Comparison of ENCODE assay signal across 21 cellular contexts in the genomic region with DNA sequence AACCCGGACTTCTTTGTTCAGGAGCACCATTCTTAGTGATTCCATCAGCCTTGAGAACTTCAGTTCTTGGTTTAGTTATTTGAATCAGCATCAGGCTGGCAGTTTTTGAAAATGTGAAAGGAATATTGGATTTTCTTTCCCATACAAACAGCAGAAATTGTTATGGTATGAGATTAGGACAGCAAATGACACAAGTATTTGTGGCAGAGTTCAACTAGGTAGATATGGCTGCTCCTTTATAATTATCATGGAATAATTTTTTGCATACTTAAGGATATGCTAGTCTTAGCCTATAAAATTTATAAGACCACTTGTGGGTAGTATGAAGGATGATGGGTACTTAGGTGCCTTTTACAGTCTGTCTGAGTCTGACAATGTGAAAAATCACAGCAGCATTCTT. TPM values are rescaled to one million over a fixed set of nuclear protein-coding genes. Genes with fewer than 3 reads are reported as not detected.
DNase-seq lines count a peak whose midpoint lies in the region; ATAC-seq and TF ChIP-seq lines count a peak whose summit lies in the region.
"Had no signal": no experiment of that assay in that cellular context is flagged by ENCODE, and none has a peak within 500 bp of the region (broad histone marks: within the 10 kb centered on the region; RNA-seq: fewer than 3 reads in every experiment).

No MANE protein-coding gene starts in this region.

- 91% methylated on average over 1 of the region's 1 CpG for WGBS in right lobe of liver (ENCODE audit: insufficient coverage, low coverage, low lambda C conversion rate, missing lambda C conversion rate)

- H3K27me3 Mint-ChIP-seq in activated CD4-positive, alpha-beta T cell treated with anti-CD3 and anti-CD28 coated beads, Interleukin-2, amount 10 ng/mL, durations not matched to agents 24 days and 14 days: no peaks in the 10 kb centered on the region
- no peaks in the 10 kb centered on the region for H3K27me3 Mint-ChIP-seq in activated B cell treated with CpG ODN at 0.5 μM for 24 hours
- H3K27me3 Mint-ChIP-seq in natural killer cell (ENCODE audit: low read depth in 2 of 2): no peaks in the 10 kb centered on the region
- H3K27me3 Mint-ChIP-seq in MCF 10A (ENCODE audit: insufficient read depth, unreplicated experiment): no peaks in the 10 kb centered on the region
- H3K27me3 Mint-ChIP-seq: IgD-negative memory B cell had no signal

- peaks cover 26% of the 10 kb centered on the region for H3K4me1 Mint-ChIP-seq in activated CD4-positive, alpha-beta T cell treated with anti-CD3 and anti-CD28 coated beads, Interleukin-2, amount 10 ng/mL, durations not matched to agents 24 days and 14 days
- peaks cover 29% of the 10 kb centered on the region for H3K4me1 Mint-ChIP-seq in activated B cell treated with CpG ODN at 0.5 μM for 24 hours
- H3K4me1 Mint-ChIP-seq in natural killer cell: peaks cover 11 to 12% of the 10 kb centered on the region in 2 donors
- H3K4me1 Mint-ChIP-seq in MCF 10A (ENCODE audit: insufficient read depth, unreplicated experiment): no peaks in the 10 kb centered on the region

- peak; percentile 14 for DNase-seq in activated CD4-positive, alpha-beta T cell treated with anti-CD3 and anti-CD28 coated beads, Interleukin-2, amount 10 ng/mL, durations not matched to agents 24 days and 14 days
- no peak for DNase-seq in activated CD4-positive, alpha-beta T cell treated with anti-CD3 and anti-CD28 coated beads for 1 hour
- DNase-seq in ELR (ENCODE audit: low read depth) (peak; percentile 3), activated B cell treated with CpG ODN at 0.5 μM for 24 hours (no peak), natural killer cell (no peak), MCF 10A (ENCODE audit: unreplicated experiment) (no peak), NK-92 (lab: John Stamatoyannopoulos, UW; ENCODE audit: unreplicated experiment) (no peak), right lobe of liver (no peak)
- DNase-seq: ACHN, DMS53, GF-D8, NCI-H1417, NCI-H1694 treated with DMSO at 0.1 percent for 48 hours, NCI-H2081 treated with DMSO at 0.1 percent for 48 hours, NCI-H446 treated with DMSO at 0.1 percent for 48 hours, NCI-H526 treated with DMSO at 0.1 percent for 48 hours, RPMI8226, SHP77 had no signal

- H3K27ac Mint-ChIP-seq in activated CD4-positive, alpha-beta T cell treated with anti-CD3 and anti-CD28 coated beads, Interleukin-2, amount 10 ng/mL, durations not matched to agents 24 days and 14 days: no peak overlapping the region
- H3K27ac Mint-ChIP-seq in activated B cell treated with CpG ODN at 0.5 μM for 24 hours (peak overlapping the region; percentile 62), natural killer cell (peak overlapping the region; percentile 65 to 68), MCF 10A (ENCODE audit: low read depth, unreplicated experiment) (no peak overlapping the region)

- no peaks in the 10 kb centered on the region for H3K27me3 ChIP-seq in right lobe of liver
- H3K27me3 ChIP-seq: BLaER1 had no signal

- CTCF ChIA-PET in activated B cell treated with CpG ODN at 0.5 μM for 24 hours (lab: Charles Lee) (interaction anchor here (1.0 to 4.1 kb wide), 4 partner anchors 24 to 33 kb away, joined by 3 to 41 read pairs (median 5); no protein-coding TSS in a partner anchor), MCF 10A (lab: Yijun Ruan, JAX) (interaction anchor here (1.8 kb wide), 1 partner anchor 33 kb away, joined by 9 read pairs; no protein-coding TSS in a partner anchor)

- no peak overlapping the region for H3K4me3 Mint-ChIP-seq in activated CD4-positive, alpha-beta T cell treated with anti-CD3 and anti-CD28 coated beads, Interleukin-2, amount 10 ng/mL, durations not matched to agents 24 days and 14 days
- H3K4me3 Mint-ChIP-seq in activated B cell treated with CpG ODN at 0.5 μM for 24 hours (no peak overlapping the region), natural killer cell (no peak overlapping the region), MCF 10A (ENCODE audit: unreplicated experiment) (no peak overlapping the region)
- H3K4me3 Mint-ChIP-seq: IgD-negative memory B cell had no signal

- TF ChIP-seq POLR2A in right lobe of liver (IDR thresholded peaks at IDR 0.05): no peak

- POLR2A ChIA-PET in activated B cell treated with CpG ODN at 0.5 μM for 24 hours (lab: Charles Lee) (no interaction called here), MCF 10A (lab: Yijun Ruan, JAX) (interaction anchor here (0.6 kb wide), 1 partner anchor 30 kb away, joined by 3 read pairs; no protein-coding TSS in a partner anchor)

- no peak for ATAC-seq in activated B cell treated with CpG ODN at 0.5 μM for 24 hours (ENCODE audit: low read depth)
- no peak for ATAC-seq in natural killer cell
- no peak for ATAC-seq in right lobe of liver

- no peaks in the 10 kb centered on the region for H3K9me3 ChIP-seq in right lobe of liver
- H3K9me3 ChIP-seq: BLaER1 had no signal

- no peak for TF ChIP-seq CTCF in activated B cell treated with CpG ODN at 0.5 μM for 24 hours (IDR thresholded peaks at IDR 0.05)
- TF ChIP-seq CTCF in natural killer cell (IDR thresholded peaks at IDR 0.05): no peak
- no peak for TF ChIP-seq CTCF in MCF 10A (IDR thresholded peaks at IDR 0.05; ENCODE audit: unreplicated experiment)
- TF ChIP-seq CTCF in right lobe of liver (IDR thresholded peaks at IDR 0.05): no peak

- intact Hi-C loops in activated CD4-positive, alpha-beta T cell treated with anti-CD3 and anti-CD28 coated beads, Interleukin-2, amount 10 ng/mL, durations not matched to agents 24 days and 14 days (cut with micrococcal nuclease): no loop called here
- intact Hi-C loops in activated B cell treated with CpG ODN at 0.5 μM for 24 hours (cut with micrococcal nuclease): loop anchor here (1.0 kb wide), 1 partner anchor 33 kb away; no protein-coding TSS in a partner anchor
- intact Hi-C loops in natural killer cell (cut with micrococcal nuclease): no loop called here
- intact Hi-C loops in MCF 10A (cut with micrococcal nuclease): no loop called here
- intact Hi-C loops in right lobe of liver (cut with DNase I): no loop called here

- no peak overlapping the region for H3K4me3 ChIP-seq in right lobe of liver
- H3K4me3 ChIP-seq: BLaER1 had no signal

- peaks cover 67% of the 10 kb centered on the region for H3K36me3 Mint-ChIP-seq in activated CD4-positive, alpha-beta T cell treated with anti-CD3 and anti-CD28 coated beads, Interleukin-2, amount 10 ng/mL, durations not matched to agents 24 days and 14 days (ENCODE audit: low read depth)
- H3K36me3 Mint-ChIP-seq in activated B cell treated with CpG ODN at 0.5 μM for 24 hours (ENCODE audit: low read depth) (peaks cover 76% of the 10 kb centered on the region), natural killer cell (peaks cover 38% of the 10 kb centered on the region), MCF 10A (ENCODE audit: insufficient read depth, unreplicated experiment) (peaks cover 58% of the 10 kb centered on the region)

- no TSS peak for BruUV-seq in MCF 10A (replicated peaks; lab: Mats Ljungman, UMichigan)

- peaks cover 0 to 16% (median 2%) of the 10 kb centered on the region in 4 donors for H3K36me3 ChIP-seq in right lobe of liver

- no peak overlapping the region for H3K27ac ChIP-seq in right lobe of liver
- H3K27ac ChIP-seq: 22Rv1, BLaER1 had no signal

- no peaks in the 10 kb centered on the region for H3K9me3 Mint-ChIP-seq in activated CD4-positive, alpha-beta T cell treated with anti-CD3 and anti-CD28 coated beads, Interleukin-2, amount 10 ng/mL, durations not matched to agents 24 days and 14 days
- H3K9me3 Mint-ChIP-seq in activated B cell treated with CpG ODN at 0.5 μM for 24 hours (no peaks in the 10 kb centered on the region), natural killer cell (no peaks in the 10 kb centered on the region), MCF 10A (ENCODE audit: unreplicated experiment) (no peaks in the 10 kb centered on the region)
- H3K9me3 Mint-ChIP-seq: IgD-negative memory B cell had no signal

- H3K4me1 ChIP-seq in right lobe of liver: no peaks in the 10 kb centered on the region

RNA-seq across cellular contexts. Expression of gene ERAP2, which starts 25.5 kb away (rescaled TPM):
- total RNA-seq in activated CD4-positive, alpha-beta T cell treated with anti-CD3 and anti-CD28 coated beads, Interleukin-2, amount 10 ng/mL, durations not matched to agents 24 days and 14 days: 48.9 and 51.3 TPM in 2 replicates
- total RNA-seq in activated B cell treated with CpG ODN at 0.5 μM for 24 hours (63.1 and 80.9 TPM in 2 replicates), natural killer cell (10 to 100 TPM; 41.5 to 81.8 (median 79.2) TPM), MCF 10A (2022) (2.5 and 3.9 TPM in 2 replicates), right lobe of liver (10 to 100 TPM in 2 of 6 experiments, 1 to 10 TPM in 4; 1.5 to 13.3 (median 8.4) TPM)

RNA-seq across cellular contexts. Expression of gene LNPEP, which starts 34.0 kb away (rescaled TPM):
- total RNA-seq in activated CD4-positive, alpha-beta T cell treated with anti-CD3 and anti-CD28 coated beads, Interleukin-2, amount 10 ng/mL, durations not matched to agents 24 days and 14 days: 38.2 and 39.4 TPM in 2 replicates
- 88.8 and 96.5 TPM in 2 replicates for total RNA-seq in activated B cell treated with CpG ODN at 0.5 μM for 24 hours
- 100 to 1,000 TPM; 126 to 162 (median 135) TPM for total RNA-seq in natural killer cell
- total RNA-seq in MCF 10A (2022): 26.4 and 30.5 TPM in 2 replicates
- 10 to 100 TPM in 2 of 6 experiments, 1 to 10 TPM in 4; 7.5 to 11.2 (median 9.9) TPM for total RNA-seq in right lobe of liver

Comparison
In these comparisons a context has a peak if more than half of its experiments do, and no peak if none do; other contexts are left out.
1. DNase-seq: peak in activated CD4-positive, alpha-beta T cell treated with anti-CD3 and anti-CD28 coated beads, Interleukin-2, amount 10 ng/mL, durations not matched to agents 24 days and 14 days (single experiment) and ELR (single experiment); none in activated CD4-positive, alpha-beta T cell treated with anti-CD3 and anti-CD28 coated beads for 1 hour (single experiment), activated B cell treated with CpG ODN at 0.5 μM for 24 hours (single experiment), natural killer cell (single experiment), MCF 10A (single experiment), NK-92 (single experiment) and right lobe of liver (0 of 3).
2. H3K27ac Mint-ChIP-seq: peak in activated B cell treated with CpG ODN at 0.5 μM for 24 hours (single experiment) and natural killer cell (2 of 2); none in activated CD4-positive, alpha-beta T cell treated with anti-CD3 and anti-CD28 coated beads, Interleukin-2, amount 10 ng/mL, durations not matched to agents 24 days and 14 days (single experiment) and MCF 10A (single experiment).